In the genomic region with DNA sequence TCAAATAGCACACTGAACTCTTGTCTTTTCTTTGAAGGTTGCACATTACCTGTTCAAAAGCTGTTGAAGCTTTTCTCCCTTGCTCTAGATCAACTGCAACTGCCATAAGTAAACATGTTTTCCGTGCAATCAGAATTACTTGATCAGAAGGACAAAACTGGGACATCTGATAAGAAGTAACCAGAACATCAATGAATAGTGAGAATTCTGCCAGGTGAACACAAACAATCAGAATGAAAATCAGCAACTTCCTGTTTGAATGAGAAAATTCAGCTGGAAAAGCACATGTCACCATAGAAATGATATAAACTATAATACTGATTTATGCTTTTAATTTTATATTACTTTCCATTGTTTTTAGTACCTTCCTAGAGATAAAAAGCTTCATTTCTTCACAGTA, we compare ENCODE assay signal across 30 cellular contexts.
"Had no signal": no experiment of that assay in that cellular context is flagged by ENCODE, and none has a peak within 500 bp of the region (broad histone marks: within the 10 kb centered on the region; RNA-seq: fewer than 3 reads in every experiment).

No MANE protein-coding gene starts in this region.

- H3K4me1 ChIP-seq: ascending aorta, breast epithelium had no signal

- FAIRE-seq: TTC549 had no signal

- H3K27ac ChIP-seq: ascending aorta, brain microvascular endothelial cell, breast epithelium, WERI-Rb-1 had no signal

- H3K27me3 ChIP-seq: ascending aorta, brain microvascular endothelial cell had no signal

- H3K9me3 ChIP-seq: ascending aorta, breast epithelium had no signal

- H3K4me3 ChIP-seq: ascending aorta, breast epithelium had no signal

- DNase-seq: activated CD4-positive, alpha-beta memory T cell treated with anti-CD3 and anti-CD28 coated beads, Interleukin-2, amount 10 ng/mL, durations not matched to agents 7 days and 5 days; activated CD4-positive, alpha-beta T cell treated with anti-CD3 and anti-CD28 coated beads for 1 hour; activated CD4-positive, alpha-beta T cell treated with anti-CD3 and anti-CD28 coated beads for 36 hours; activated CD4-positive, alpha-beta T cell treated with anti-CD3 and anti-CD28 coated beads for 48 hours; activated CD4-positive, alpha-beta T cell treated with anti-CD3 and anti-CD28 coated beads, Interleukin-2, amount 10 ng/mL, durations not matched to agents 7 days and 5 days; activated CD4-positive, alpha-beta T cell treated with anti-CD3 and anti-CD28 coated beads, Interleukin-2, amount 50 U/mL, for 48 hours; activated CD4-positive, CD25-positive, alpha-beta regulatory T cell; activated CD8-positive, alpha-beta memory T cell treated with anti-CD3 and anti-CD28 coated beads for 24 hours; activated CD8-positive, alpha-beta memory T cell treated with anti-CD3 and anti-CD28 coated beads, Interleukin-2, amount 10 ng/mL, durations not matched to agents 7 days and 5 days; activated CD8-positive, alpha-beta memory T cell treated with anti-CD3 and anti-CD28 coated beads, Interleukin-2, amount 50 U/mL, for 48 hours; activated CD8-positive, alpha-beta T cell treated with anti-CD3 and anti-CD28 coated beads, Interleukin-2, amount 10 ng/mL, durations not matched to agents 7 days and 5 days; activated effector memory CD4-positive, alpha-beta T cell treated with Interleukin-2 at 50 U/mL for 16 hours; activated gamma-delta T cell; activated naive CD4-positive, alpha-beta T cell treated with anti-CD3 and anti-CD28 coated beads, Interleukin-2, amount 10 ng/mL, durations not matched to agents 7 days and 5 days; activated naive CD4-positive, alpha-beta T cell treated with Interleukin-2 at 50 U/mL for 16 hours; activated naive CD8-positive, alpha-beta T cell treated with anti-CD3 and anti-CD28 coated beads, Interleukin-2, amount 10 ng/mL, durations not matched to agents 7 days and 5 days; activated naive CD8-positive, alpha-beta T cell treated with anti-CD3 and anti-CD28 coated beads, Interleukin-2, amount 50 U/mL, for 24 hours; activated T-cell treated with anti-CD3 and anti-CD28 coated beads, Interleukin-2, amount 50 U/mL, for 24 hours; activated T-cell treated with anti-CD3 and anti-CD28 coated beads, Interleukin-2, amount 50 U/mL, for 48 hours; amygdala; anterior cingulate cortex; brain microvascular endothelial cell; central memory CD4-positive, alpha-beta T cell; T-helper 1 cell; T-helper 2 cell; T-helper 9 cell; WERI-Rb-1 had no signal

- H3K36me3 ChIP-seq: ascending aorta, brain microvascular endothelial cell, breast epithelium, WERI-Rb-1 had no signal
